Comparison of ENCODE assay signal across 8 cellular contexts in the genomic region with DNA sequence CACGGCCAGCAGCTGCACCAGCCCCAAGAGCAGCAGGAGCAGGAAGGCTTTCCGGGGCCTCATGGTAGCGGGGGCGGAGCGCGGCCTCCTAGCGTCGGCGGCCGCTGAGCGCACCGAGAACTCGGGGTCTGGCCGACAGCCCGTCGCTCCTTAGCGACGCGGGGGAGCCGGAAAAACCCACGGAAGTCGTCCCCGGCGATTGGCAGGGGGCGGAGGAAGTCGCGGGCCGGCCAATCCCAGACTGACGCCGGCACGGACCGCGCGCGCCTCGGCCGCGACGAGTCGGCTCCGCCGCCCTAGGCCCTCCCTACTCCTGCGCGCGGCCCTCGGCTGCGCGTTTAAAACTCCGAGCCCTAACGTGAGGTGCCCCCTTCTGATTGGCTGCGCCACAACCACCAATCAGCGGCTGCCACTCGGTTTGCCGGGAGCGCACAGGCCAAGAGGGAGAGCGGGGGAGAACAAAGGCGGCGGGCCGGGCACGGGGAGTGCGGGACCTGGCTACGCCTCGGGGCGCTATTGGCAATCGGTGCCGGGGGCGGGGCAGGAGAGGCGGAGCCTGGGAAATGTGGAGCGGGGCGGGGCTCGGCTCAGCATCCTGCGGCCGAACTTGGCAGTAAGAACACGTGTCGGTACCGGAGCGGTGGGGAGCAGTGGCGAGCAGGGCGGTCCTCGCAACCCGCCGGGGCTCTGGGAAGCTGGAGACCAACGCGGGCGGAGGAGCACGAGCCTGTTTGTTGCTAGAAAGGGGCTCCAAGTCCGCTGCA.
A peak's percentile ranks its signal among the peaks of the same experiment; 100 is the strongest.
DNase-seq lines count a peak whose midpoint lies in the region; ATAC-seq lines count a peak whose summit lies in the region.

A gene with protein sequence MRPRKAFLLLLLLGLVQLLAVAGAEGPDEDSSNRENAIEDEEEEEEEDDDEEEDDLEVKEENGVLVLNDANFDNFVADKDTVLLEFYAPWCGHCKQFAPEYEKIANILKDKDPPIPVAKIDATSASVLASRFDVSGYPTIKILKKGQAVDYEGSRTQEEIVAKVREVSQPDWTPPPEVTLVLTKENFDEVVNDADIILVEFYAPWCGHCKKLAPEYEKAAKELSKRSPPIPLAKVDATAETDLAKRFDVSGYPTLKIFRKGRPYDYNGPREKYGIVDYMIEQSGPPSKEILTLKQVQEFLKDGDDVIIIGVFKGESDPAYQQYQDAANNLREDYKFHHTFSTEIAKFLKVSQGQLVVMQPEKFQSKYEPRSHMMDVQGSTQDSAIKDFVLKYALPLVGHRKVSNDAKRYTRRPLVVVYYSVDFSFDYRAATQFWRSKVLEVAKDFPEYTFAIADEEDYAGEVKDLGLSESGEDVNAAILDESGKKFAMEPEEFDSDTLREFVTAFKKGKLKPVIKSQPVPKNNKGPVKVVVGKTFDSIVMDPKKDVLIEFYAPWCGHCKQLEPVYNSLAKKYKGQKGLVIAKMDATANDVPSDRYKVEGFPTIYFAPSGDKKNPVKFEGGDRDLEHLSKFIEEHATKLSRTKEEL (minus strand): TSS at position 160 of the 764 bp plus-strand sequence. CDS start 97 bp downstream, at position 63.

- peak within 1 kb of the TSS; percentile 84 for H3K4me3 Mint-ChIP-seq in central memory CD8-positive, alpha-beta T cell

- peak within 1 kb of the TSS; percentile 93 for H3K27ac Mint-ChIP-seq in central memory CD8-positive, alpha-beta T cell (ENCODE audit: low read depth)

- no peaks in the 10 kb centered on the region for H3K27me3 Mint-ChIP-seq in central memory CD8-positive, alpha-beta T cell

- H3K4me1 Mint-ChIP-seq in central memory CD8-positive, alpha-beta T cell, result peaks cover 47% of the 10 kb centered on the region

- DNase-seq in AG20443 (ENCODE audit: low spot score) (peak; percentile 99), NCI-H446 (lab: John Stamatoyannopoulos, UW) (peak; percentile 97 to 99), iris pigment epithelial cell (ENCODE audit: low read depth) (peak; percentile 100)
- DNase-seq in activated CD4-positive, CD25-positive, alpha-beta regulatory T cell treated with anti-CD3 and anti-CD28 coated beads, Interleukin-2, amount 50 U/mL, for 16 hours (ENCODE audit: low read depth, low spot score), result peak; percentile 98
- peak; percentile 98 to 99 for DNase-seq in central memory CD8-positive, alpha-beta T cell (ENCODE audit: low spot score in 2 of 2)
- peak; percentile 100 for DNase-seq in stimulated activated CD4-positive, alpha-beta T cell treated with anti-CD3 and anti-CD28 coated beads, Interleukin-12 subunit alpha, Interleukin-12 subunit beta, amount 100 ng/mL, for 24 hours (ENCODE audit: low read depth in 2 of 2)

- ATAC-seq in GM19025 (IDR thresholded peaks at IDR 0.05; ENCODE audit: low read depth, unreplicated experiment), result peak; percentile 88
- ATAC-seq in HG03342 (IDR thresholded peaks at IDR 0.05; ENCODE audit: unreplicated experiment), result peak; percentile 88
- peak; percentile 87 for ATAC-seq in central memory CD8-positive, alpha-beta T cell (replicated peaks; ENCODE audit: extremely low read depth, poor library complexity, severe bottlenecking)

- H3K9me3 Mint-ChIP-seq in central memory CD8-positive, alpha-beta T cell, result no peaks in the 10 kb centered on the region

- H3K36me3 Mint-ChIP-seq in central memory CD8-positive, alpha-beta T cell (ENCODE audit: insufficient read depth), result peaks cover 14% of the 10 kb centered on the region

Comparison
In these comparisons a context has a peak if more than half of its experiments do, and no peak if none do; other contexts are left out.
1. Peak in every context shown above with its lines: DNase-seq and ATAC-seq.